Comparison of ENCODE assay signal across 1 cellular context in genomic region chr3:135965506-135966348, GRCh38.
A peak's percentile ranks its signal among the peaks of the same experiment; 100 is the strongest.
TF ChIP-seq lines count a peak whose summit lies in the region.

Gene PPP2R3A (plus strand): TSS chr3:135965728. CDS start chr3:136001499, 35,771 bp downstream.

TF ChIP-seq in HEK293, 187 proteins besides CTCF, POLR2A, EP300 and RAD21 (continued from another document and continues in another):
- TF ChIP-seq ZNF518A (tag by site-specific recombination; conservative IDR thresholded peaks at IDR 0.05; ENCODE audit: low read depth): no peak
- TF ChIP-seq ZNF391 (tag by site-specific recombination; IDR thresholded peaks at IDR 0.05; ENCODE audit: borderline replicate concordance, low read depth): no peak
- TF ChIP-seq ZNF621 (tag by site-specific recombination; IDR thresholded peaks at IDR 0.05): no peak
- TF ChIP-seq SP3 (tag by site-specific recombination; IDR thresholded peaks at IDR 0.05): peak; percentile 68
- TF ChIP-seq ZBTB21 (tag by site-specific recombination; IDR thresholded peaks at IDR 0.05): no peak
- no peak for TF ChIP-seq KLF17 (tag by site-specific recombination; IDR thresholded peaks at IDR 0.05)
- no peak for TF ChIP-seq ZNF280D (tag by site-specific recombination; IDR thresholded peaks at IDR 0.05)
- TF ChIP-seq ZNF426 (tag by site-specific recombination; IDR thresholded peaks at IDR 0.05): no peak
- TF ChIP-seq ZNF354C (tag by site-specific recombination; IDR thresholded peaks at IDR 0.05; ENCODE audit: borderline replicate concordance, low read depth): no peak
- no peak for TF ChIP-seq HOXC10 (CRISPR knock-in tag; IDR thresholded peaks at IDR 0.05)
- TF ChIP-seq SCRT2 (tag by site-specific recombination; IDR thresholded peaks at IDR 0.05): no peak
- no peak for TF ChIP-seq ZNF548 (tag by site-specific recombination; IDR thresholded peaks at IDR 0.05)
- TF ChIP-seq AEBP2 (tag by site-specific recombination; IDR thresholded peaks at IDR 0.05; ENCODE audit: borderline replicate concordance): no peak
- TF ChIP-seq ZNF324 (tag by site-specific recombination; IDR thresholded peaks at IDR 0.05): no peak
- no peak for TF ChIP-seq OSR2 (tag by site-specific recombination; IDR thresholded peaks at IDR 0.05)
- TF ChIP-seq PATZ1 (tag by site-specific recombination; IDR thresholded peaks at IDR 0.05): peak; percentile 62; the same call in 1 of the 2 replicates
- no peak for TF ChIP-seq MZF1 (tag by site-specific recombination; IDR thresholded peaks at IDR 0.05; ENCODE audit: borderline replicate concordance)
- no peak for TF ChIP-seq ZNF660 (tag by site-specific recombination; IDR thresholded peaks at IDR 0.05)
- TF ChIP-seq ZNF449 (tag by site-specific recombination; IDR thresholded peaks at IDR 0.05): no peak
- no peak for TF ChIP-seq ATF2 (tag by site-specific recombination; IDR thresholded peaks at IDR 0.05; ENCODE audit: low read depth)
- TF ChIP-seq OVOL3 (tag by site-specific recombination; IDR thresholded peaks at IDR 0.05): no peak
- no peak for TF ChIP-seq ZNF169 (tag by site-specific recombination; IDR thresholded peaks at IDR 0.05)
- no peak for TF ChIP-seq ZNF239 (tag by site-specific recombination; IDR thresholded peaks at IDR 0.05)
- 0 out of 2 replicates have a peak, but pooled peaks have one; percentile 34 for TF ChIP-seq ZEB2 (tag by site-specific recombination; IDR thresholded peaks at IDR 0.05)
- peak; percentile 64 for TF ChIP-seq ZFHX2 (tag by site-specific recombination; conservative IDR thresholded peaks at IDR 0.05)
- 0 out of 2 replicates have a peak, but pooled peaks have one; percentile 9 for TF ChIP-seq SP7 (tag by site-specific recombination; IDR thresholded peaks at IDR 0.05)
- no peak for TF ChIP-seq ZNF585B (tag by site-specific recombination; IDR thresholded peaks at IDR 0.05)
- TF ChIP-seq ZNF639 (tag by site-specific recombination; IDR thresholded peaks at IDR 0.05): no peak
- no peak for TF ChIP-seq ZNF10 (tag by site-specific recombination; IDR thresholded peaks at IDR 0.05)
- TF ChIP-seq ZSCAN30 (tag by site-specific recombination; IDR thresholded peaks at IDR 0.05): no peak; the same call in 1 of the 2 replicates
- no peak for TF ChIP-seq ZFP37 (tag by site-specific recombination; IDR thresholded peaks at IDR 0.05)
- peak; percentile 73 for TF ChIP-seq ZBTB8A (tag by site-specific recombination; IDR thresholded peaks at IDR 0.05)
- 0 out of 2 replicates have a peak, but pooled peaks have one; percentile 8 for TF ChIP-seq KLF10 (tag by site-specific recombination; IDR thresholded peaks at IDR 0.05)
- TF ChIP-seq SCRT1 (tag by site-specific recombination; IDR thresholded peaks at IDR 0.05; ENCODE audit: borderline replicate concordance): no peak
- peak; percentile 68 for TF ChIP-seq GLIS2 (tag by site-specific recombination; IDR thresholded peaks at IDR 0.05)
- no peak for TF ChIP-seq ZNF16 (tag by site-specific recombination; IDR thresholded peaks at IDR 0.05; ENCODE audit: low read depth)
- TF ChIP-seq ZNF350 (tag by site-specific recombination; IDR thresholded peaks at IDR 0.05): no peak
- peak; percentile 52; the same call in 1 of the 2 replicates for TF ChIP-seq KLF16 (tag by site-specific recombination; IDR thresholded peaks at IDR 0.05)
- TF ChIP-seq ZNF280C (tag by site-specific recombination; IDR thresholded peaks at IDR 0.05): no peak
- no peak for TF ChIP-seq ZNF223 (tag by site-specific recombination; IDR thresholded peaks at IDR 0.05)
